ENCODE assay signal across 1 cellular context in genomic region chr19:42054205-42054604, GRCh38.
TF ChIP-seq lines count a peak whose summit lies in the region.

No MANE protein-coding gene starts in this region.

TF ChIP-seq in K562, 482 proteins besides CTCF, POLR2A, EP300 and RAD21 (continued from another document):
- TF ChIP-seq PRDM10 (IDR thresholded peaks at IDR 0.05; ENCODE audit: partially characterized antibody) (no peak), ZBTB1 (CRISPR knock-in tag; IDR thresholded peaks at IDR 0.05; ENCODE audit: borderline replicate concordance, low read depth) (no peak), ELF2 (CRISPR knock-in tag; IDR thresholded peaks at IDR 0.05) (no peak), EHMT2 (IDR thresholded peaks at IDR 0.05) (peak; percentile 65; the same call in 1 of the 2 replicates), SNRNP70 (optimal IDR thresholded peaks at IDR 0.05; ENCODE audit: low read depth, low read length) (no peak), NEUROD1 (IDR thresholded peaks at IDR 0.05; ENCODE audit: borderline replicate concordance, low read depth, low read length, partially characterized antibody) (no peak), CREM (IDR thresholded peaks at IDR 0.05; ENCODE audit: low read depth) (0 out of 2 replicates have a peak, but pooled peaks have one; percentile 21), MAX (CRISPR knock-in tag; IDR thresholded peaks at IDR 0.05) (peak; percentile 77), ZFX (CRISPR knock-in tag; IDR thresholded peaks at IDR 0.05) (no peak), GABPB1 (CRISPR knock-in tag; IDR thresholded peaks at IDR 0.05) (no peak), IRF2 (CRISPR knock-in tag; IDR thresholded peaks at IDR 0.05) (no peak), ZNF780A (CRISPR knock-in tag; IDR thresholded peaks at IDR 0.05) (no peak), TAF1 (IDR thresholded peaks at IDR 0.05; ENCODE audit: control insufficient read depth, extremely low read depth, insufficient read depth, low read length, severe bottlenecking) (no peak), KDM1A (IDR thresholded peaks at IDR 0.05) (no peak), ESRRA (IDR thresholded peaks at IDR 0.05; ENCODE audit: borderline replicate concordance, low read depth) (no peak), L3MBTL2 (IDR thresholded peaks at IDR 0.05) (peak; percentile 81), ELF1 (tag; IDR thresholded peaks at IDR 0.05) (no peak), SMARCA4 (IDR thresholded peaks at IDR 0.05) (no peak), ZKSCAN1 (IDR thresholded peaks at IDR 0.05; ENCODE audit: low read depth, low read length) (no peak), SAFB (IDR thresholded peaks at IDR 0.05; ENCODE audit: borderline replicate concordance, low read depth, low read length) (no peak), NBN (IDR thresholded peaks at IDR 0.05; ENCODE audit: low read depth) (no peak), BRD4 (IDR thresholded peaks at IDR 0.05) (no peak), ZNF184 (CRISPR knock-in tag; IDR thresholded peaks at IDR 0.05) (no peak), XRCC4 (IDR thresholded peaks at IDR 0.05; ENCODE audit: extremely low read depth, insufficient read depth, insufficient read length) (no peak), MIER1 (IDR thresholded peaks at IDR 0.05; ENCODE audit: low read depth) (peak; percentile 56; the same call in 1 of the 2 replicates), USF1 (CRISPR knock-in tag; IDR thresholded peaks at IDR 0.05) (peak; percentile 34; the same call in 1 of the 2 replicates), U2AF1 (optimal IDR thresholded peaks at IDR 0.05; ENCODE audit: low read depth, low read length) (no peak), TARDBP (IDR thresholded peaks at IDR 0.05) (no peak), E4F1 (CRISPR knock-in tag; IDR thresholded peaks at IDR 0.05; ENCODE audit: borderline replicate concordance) (no peak), GATA2 (CRISPR knock-in tag; IDR thresholded peaks at IDR 0.05) (no peak), SRSF1 (IDR thresholded peaks at IDR 0.05; ENCODE audit: low read depth, low read length) (no peak), NR3C1 (CRISPR knock-in tag; IDR thresholded peaks at IDR 0.05) (peak; percentile 74; the same call in 1 of the 2 replicates), CEBPG (CRISPR knock-in tag; IDR thresholded peaks at IDR 0.05) (no peak), CEBPG (tag; conservative IDR thresholded peaks at IDR 0.05 in 1 of 2, IDR thresholded peaks at IDR 0.05 in 1 of 2) (no peak), YBX1 (IDR thresholded peaks at IDR 0.05) (no peak)
- TF ChIP-seq, protein P1, sequence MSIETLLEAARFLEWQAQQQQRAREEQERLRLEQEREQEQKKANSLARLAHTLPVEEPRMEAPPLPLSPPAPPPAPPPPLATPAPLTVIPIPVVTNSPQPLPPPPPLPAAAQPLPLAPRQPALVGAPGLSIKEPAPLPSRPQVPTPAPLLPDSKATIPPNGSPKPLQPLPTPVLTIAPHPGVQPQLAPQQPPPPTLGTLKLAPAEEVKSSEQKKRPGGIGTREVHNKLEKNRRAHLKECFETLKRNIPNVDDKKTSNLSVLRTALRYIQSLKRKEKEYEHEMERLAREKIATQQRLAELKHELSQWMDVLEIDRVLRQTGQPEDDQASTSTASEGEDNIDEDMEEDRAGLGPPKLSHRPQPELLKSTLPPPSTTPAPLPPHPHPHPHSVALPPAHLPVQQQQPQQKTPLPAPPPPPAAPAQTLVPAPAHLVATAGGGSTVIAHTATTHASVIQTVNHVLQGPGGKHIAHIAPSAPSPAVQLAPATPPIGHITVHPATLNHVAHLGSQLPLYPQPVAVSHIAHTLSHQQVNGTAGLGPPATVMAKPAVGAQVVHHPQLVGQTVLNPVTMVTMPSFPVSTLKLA (conservative IDR thresholded peaks at IDR 0.05), result peak; percentile 87 to 91
